Comparison of ENCODE assay signal across 15 cellular contexts in genomic region chr16:84833142-84833495, GRCh38. TPM values are rescaled to one million over a fixed set of nuclear protein-coding genes. Genes with fewer than 3 reads are reported as not detected.
DNase-seq lines count a peak whose midpoint lies in the region; ATAC-seq, FAIRE-seq and TF ChIP-seq lines count a peak whose summit lies in the region.
"Had no signal": no experiment of that assay in that cellular context is flagged by ENCODE, and none has a peak within 500 bp of the region (broad histone marks: within the 10 kb centered on the region; RNA-seq: fewer than 3 reads in every experiment).

No MANE protein-coding gene starts in this region.

- H3K27ac Mint-ChIP-seq in T-helper 17 cell, result no peak overlapping the region
- H3K27ac Mint-ChIP-seq: activated CD8-positive, alpha-beta T cell treated with anti-CD3 and anti-CD28 coated beads for 36 hours had no signal

- H3K9me3 ChIP-seq in osteoblast (ENCODE audit: low read depth, low read length) (no peaks in the 10 kb centered on the region), upper lobe of right lung (no peaks in the 10 kb centered on the region), T-helper 17 cell (ENCODE audit: control insufficient read depth, low read length, poor library complexity, severe bottlenecking) (no peaks in the 10 kb centered on the region)

- peak; percentile 18 for DNase-seq in SKM-1 treated with dmso at 0.1 percent for 144 hours (lab: John Stamatoyannopoulos, UW; ENCODE audit: unreplicated experiment)
- no peak for DNase-seq in SKM-1 (lab: John Stamatoyannopoulos, UW; ENCODE audit: unreplicated experiment)
- DNase-seq in foreskin fibroblast, result no peak
- DNase-seq in osteoblast (ENCODE audit: insufficient read length, low spot score, missing footprints), result peak; percentile 51
- no peak for DNase-seq in upper lobe of right lung
- no peak for DNase-seq in T-helper 17 cell
- DNase-seq in H54 (ENCODE audit: insufficient read length, low spot score), result no peak
- DNase-seq: activated CD8-positive, alpha-beta T cell treated with anti-CD3 and anti-CD28 coated beads for 36 hours; activated gamma-delta T cell treated with Interleukin-2 at 50 U/mL for 16 hours; foreskin keratinocyte; NCI-H1105 treated with DMSO at 0.1 percent for 48 hours; occipital lobe; stimulated activated CD4-positive, alpha-beta T cell treated with anti-CD3 and anti-CD28 coated beads, Interleukin-4, amount 100 ng/mL, for 24 hours; T-helper 9 cell had no signal

- H3K4me1 Mint-ChIP-seq in T-helper 17 cell, result no peaks in the 10 kb centered on the region

- peak overlapping the region; percentile 97 for H3K27ac ChIP-seq in osteoblast (ENCODE audit: low read depth, low read length)
- peak overlapping the region; percentile 80 for H3K27ac ChIP-seq in upper lobe of right lung
- H3K27ac ChIP-seq: foreskin keratinocyte had no signal

- peak overlapping the region; percentile 83 for H3K4me2 ChIP-seq in osteoblast (ENCODE audit: insufficient read depth, low read length)

- no peaks in the 10 kb centered on the region for H3K79me2 ChIP-seq in osteoblast (ENCODE audit: insufficient read depth, low read length)

- no peak overlapping the region for H2AFZ ChIP-seq in osteoblast (ENCODE audit: low read length)

- TF ChIP-seq POLR2A in H54 (IDR thresholded peaks at IDR 0.05; ENCODE audit: low read depth, low read length), result no peak

- TF ChIP-seq CTCF in foreskin fibroblast (IDR thresholded peaks at IDR 0.05; ENCODE audit: low read depth, low read length), result no peak
- TF ChIP-seq CTCF in osteoblast (IDR thresholded peaks at IDR 0.05; ENCODE audit: extremely low read depth, low read depth, low read length), result no peak
- TF ChIP-seq CTCF in upper lobe of right lung (IDR thresholded peaks at IDR 0.05), result no peak

- H3K4me3 ChIP-seq in foreskin fibroblast (ENCODE audit: low read depth in 1 of 2, low read length in 2 of 2) (peak overlapping the region; percentile 29 to 49), osteoblast (ENCODE audit: insufficient read depth, low read length) (peak overlapping the region; percentile 60), upper lobe of right lung (peak overlapping the region; percentile 23)

- intact Hi-C loops in upper lobe of right lung (cut with DNase I), result no loop called here

- peaks cover 53% of the 10 kb centered on the region for H3K4me1 ChIP-seq in osteoblast (ENCODE audit: insufficient read depth, low read length)
- H3K4me1 ChIP-seq in upper lobe of right lung, result peaks cover 14% of the 10 kb centered on the region

- H3K4me3 Mint-ChIP-seq in T-helper 17 cell, result no peak overlapping the region
- H3K4me3 Mint-ChIP-seq: activated CD8-positive, alpha-beta T cell treated with anti-CD3 and anti-CD28 coated beads for 36 hours had no signal

- no peaks in the 10 kb centered on the region for H4K20me1 ChIP-seq in osteoblast (ENCODE audit: insufficient read depth, low read length)

- H3K27me3 Mint-ChIP-seq in T-helper 17 cell, result peaks cover 19% of the 10 kb centered on the region

- no peaks in the 10 kb centered on the region for H3K36me3 ChIP-seq in osteoblast (ENCODE audit: insufficient read depth, low read length)
- H3K36me3 ChIP-seq in upper lobe of right lung, result no peaks in the 10 kb centered on the region

- no peak for FAIRE-seq in H54 (lab: Jason Lieb, UNC)

- no peaks in the 10 kb centered on the region for H3K27me3 ChIP-seq in osteoblast (ENCODE audit: insufficient read depth, low read length)
- H3K27me3 ChIP-seq in upper lobe of right lung, result peaks cover 5% of the 10 kb centered on the region

- H3K36me3 Mint-ChIP-seq in T-helper 17 cell (ENCODE audit: low read depth), result peaks cover 4% of the 10 kb centered on the region

- ATAC-seq in upper lobe of right lung, result no peak
- no peak for ATAC-seq in T-helper 17 cell
- ATAC-seq in HG03045 (IDR thresholded peaks at IDR 0.05; ENCODE audit: unreplicated experiment), result no peak
- ATAC-seq: activated CD8-positive, alpha-beta T cell treated with anti-CD3 and anti-CD28 coated beads for 36 hours; foreskin keratinocyte had no signal

RNA-seq across cellular contexts. Expression of gene CRISPLD2, which starts 13.3 kb away (rescaled TPM):
- total RNA-seq in osteoblast (40.2 and 122 TPM in 2 replicates), upper lobe of right lung (61.9 TPM), T-helper 17 cell (1 to 10 TPM; 1.9 to 4.2 TPM)

Comparison
In these comparisons a context has a peak if more than half of its experiments do, and no peak if none do; other contexts are left out.
1. DNase-seq: peak in SKM-1 treated with dmso at 0.1 percent for 144 hours (single experiment) and osteoblast (single experiment); none in SKM-1 (single experiment), foreskin fibroblast (0 of 2), upper lobe of right lung (single experiment), T-helper 17 cell (0 of 3) and H54 (single experiment).
2. Peak in every context shown above with its lines, with median percentiles within 50 percentile points of each other: H3K4me3 ChIP-seq.